Comparison of ENCODE assay signal across 1 cellular context in the genomic region with DNA sequence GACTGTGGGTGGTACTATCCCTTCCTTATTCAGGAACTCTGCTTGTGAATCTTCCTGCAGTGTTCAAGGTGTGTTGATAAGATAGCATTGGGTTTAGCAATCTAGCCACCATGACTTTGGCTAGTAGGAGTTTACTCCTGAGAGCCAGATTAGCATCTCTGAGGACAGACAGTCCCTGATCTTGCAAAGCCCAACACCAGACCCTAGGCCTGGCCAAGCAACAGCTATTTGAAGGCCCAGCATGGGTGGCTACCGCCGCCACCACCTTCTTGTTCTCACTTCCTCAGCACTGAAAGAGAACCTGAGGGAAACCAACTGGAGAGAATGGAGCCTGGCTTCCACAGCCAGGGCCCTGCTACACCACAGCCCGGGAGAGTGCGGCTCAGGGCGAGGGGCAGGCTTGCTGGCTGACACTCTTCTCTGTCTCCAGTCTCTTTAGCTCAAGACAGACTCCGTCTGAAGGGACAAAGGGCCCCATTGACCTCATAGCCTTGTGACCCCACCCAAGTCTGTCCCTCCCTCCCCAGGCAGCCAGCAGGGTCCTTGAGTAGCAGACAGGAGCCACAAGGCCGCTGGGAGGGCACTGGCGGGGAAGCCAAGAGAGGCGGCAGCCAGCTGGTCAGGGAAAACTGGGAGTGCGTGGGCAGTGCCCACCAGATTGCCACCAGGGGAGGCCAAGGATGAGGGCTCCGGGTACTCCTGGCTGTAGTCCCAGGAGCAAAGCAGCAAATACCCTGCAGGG.
TF ChIP-seq lines count a peak whose summit lies in the region.

No MANE protein-coding gene starts in this region.

TF ChIP-seq in H1, 55 proteins besides CTCF, POLR2A, EP300 and RAD21:
- TF ChIP-seq SIRT6 (IDR thresholded peaks at IDR 0.05; ENCODE audit: low read length), result no peak
- TF ChIP-seq KDM1A (IDR thresholded peaks at IDR 0.05; ENCODE audit: borderline replicate concordance, low read length), result peak; percentile 95
- TF ChIP-seq TEAD4 (IDR thresholded peaks at IDR 0.05; ENCODE audit: low read depth, low read length), result no peak
- no peak for TF ChIP-seq TAF7 (optimal IDR thresholded peaks at IDR 0.05; ENCODE audit: borderline replicate concordance, low read depth, low read length)
- TF ChIP-seq CTBP2 (IDR thresholded peaks at IDR 0.05; ENCODE audit: borderline replicate concordance, insufficient read depth, insufficient read length, low read length), result no peak
- no peak for TF ChIP-seq EGR1 (IDR thresholded peaks at IDR 0.05; ENCODE audit: borderline replicate concordance, low read depth, low read length)
- TF ChIP-seq TBP (IDR thresholded peaks at IDR 0.05; ENCODE audit: low read depth, low read length), result no peak
- no peak for TF ChIP-seq JUN (IDR thresholded peaks at IDR 0.05; ENCODE audit: low read depth, low read length)
- no peak for TF ChIP-seq CHD1 (IDR thresholded peaks at IDR 0.05; ENCODE audit: low read depth, low read length)
- no peak for TF ChIP-seq SAP30 (IDR thresholded peaks at IDR 0.05; ENCODE audit: insufficient read depth, insufficient replicate concordance, low read length)
- peak; percentile 19 for TF ChIP-seq EZH2 (IDR thresholded peaks at IDR 0.05; ENCODE audit: low read depth, low read length, severe bottlenecking)
